ENCODE assay signal across 16 cellular contexts in the genomic region with DNA sequence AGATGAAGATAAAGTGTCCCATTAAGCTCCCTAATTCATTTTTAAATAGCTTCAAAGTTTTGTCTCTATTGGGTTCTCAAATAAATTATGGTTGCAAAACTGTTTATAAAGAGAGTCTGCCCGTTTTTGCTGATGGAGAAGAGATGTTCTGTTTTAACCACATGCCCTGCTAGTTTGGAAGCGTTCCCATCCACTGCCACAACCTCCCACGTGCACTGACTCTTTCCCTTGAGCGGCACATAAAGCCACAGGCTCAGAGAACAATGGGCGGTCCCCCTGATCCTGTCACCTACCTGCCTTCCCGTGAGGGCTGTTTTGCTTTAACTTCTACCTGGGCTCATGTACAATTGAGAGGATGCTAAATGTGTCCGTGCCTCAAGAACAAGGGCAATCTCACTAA.
"Had no signal": no experiment of that assay in that cellular context is flagged by ENCODE, and none has a peak within 500 bp of the region (broad histone marks: within the 10 kb centered on the region; RNA-seq: fewer than 3 reads in every experiment).

No MANE protein-coding gene starts in this region.

- H3K27me3 ChIP-seq: dorsolateral prefrontal cortex, ovary, transverse colon had no signal

- H3K36me3 ChIP-seq: ovary, transverse colon had no signal

- H3K4me1 ChIP-seq: psoas muscle, transverse colon had no signal

- H3K4me3 ChIP-seq: dorsolateral prefrontal cortex, ovary, psoas muscle, skin epidermis, transverse colon had no signal

- H3K9me3 ChIP-seq: ovary, psoas muscle, transverse colon had no signal

- ATAC-seq: naive thymus-derived CD4-positive, alpha-beta T cell; psoas muscle; right cardiac atrium had no signal

- DNase-seq: activated CD4-positive, alpha-beta T cell treated with anti-CD3 and anti-CD28 coated beads for 1 hour; activated CD4-positive, alpha-beta T cell treated with anti-CD3 and anti-CD28 coated beads, Interleukin-2, amount 50 U/mL, for 4 hours; dorsolateral prefrontal cortex; endodermal cell; foreskin fibroblast; mesenchymal stem cell; naive thymus-derived CD4-positive, alpha-beta T cell; ovary; psoas muscle; right cardiac atrium; stimulated activated CD4-positive, alpha-beta T cell treated with anti-CD3 and anti-CD28 coated beads, Interleukin-15, amount 100 ng/mL, for 24 hours; stimulated activated CD4-positive, alpha-beta T cell treated with anti-CD3 and anti-CD28 coated beads, Interleukin-2, amount 100 ng/mL, for 48 hours; transverse colon had no signal

- H3K27ac ChIP-seq: dorsolateral prefrontal cortex, epithelial cell of prostate, ovary, psoas muscle, skin epidermis, transverse colon, VCaP had no signal
